ENCODE assay signal across 8 cellular contexts in genomic region chr2:194166818-194167217, GRCh38.
DNase-seq lines count a peak whose midpoint lies in the region; ATAC-seq, FAIRE-seq and TF ChIP-seq lines count a peak whose summit lies in the region.

No MANE protein-coding gene starts in this region.

- no peak for TF ChIP-seq POLR2A in HCT116 (IDR thresholded peaks at IDR 0.05; ENCODE audit: borderline replicate concordance, extremely low read depth, insufficient read depth, insufficient read length)
- no peak for TF ChIP-seq POLR2A in HepG2 (IDR thresholded peaks at IDR 0.05; ENCODE audit: insufficient read depth in 1 of 2, low read depth in 2 of 2, low read length in 2 of 2)
- TF ChIP-seq POLR2A in GM12891 (IDR thresholded peaks at IDR 0.05; ENCODE audit: low read depth, low read length): no peak

- H3K4me1 ChIP-seq in HCT116 (ENCODE audit: control insufficient read depth in 1 of 2, insufficient read depth in 2 of 2, low read length in 2 of 2): no peaks in the 10 kb centered on the region
- no peaks in the 10 kb centered on the region for H3K4me1 ChIP-seq in MM.1S (ENCODE audit: low read length)
- no peaks in the 10 kb centered on the region for H3K4me1 ChIP-seq in HepG2 (ENCODE audit: insufficient read depth, low read length)

- H3K27ac ChIP-seq in HCT116 (ENCODE audit: low read depth, low read length) (no peak overlapping the region), MM.1S (ENCODE audit: low read length) (no peak overlapping the region), VCaP (no peak overlapping the region), HepG2 (ENCODE audit: extremely low read length, insufficient read depth, low read length) (no peak overlapping the region)

- H3K36me3 ChIP-seq in HCT116 (ENCODE audit: control insufficient read depth in 1 of 2, insufficient read depth in 2 of 2, low read length in 2 of 2) (no peaks in the 10 kb centered on the region), MM.1S (replicated peaks; ENCODE audit: insufficient read depth, low read length) (no peaks in the 10 kb centered on the region), HepG2 (replicated peaks in 1 of 2; ENCODE audit: control insufficient read depth in 1 of 2, insufficient read depth in 2 of 2, low read length in 2 of 2) (no peaks in the 10 kb centered on the region)

- peak; percentile 76 for ATAC-seq in HCT116
- peak; percentile 86 for ATAC-seq in HepG2
- no peak for ATAC-seq in GM21619 (IDR thresholded peaks at IDR 0.05; ENCODE audit: unreplicated experiment)

- H3K79me2 ChIP-seq in HCT116 (ENCODE audit: insufficient read depth, low read length) (no peaks in the 10 kb centered on the region), MM.1S (ENCODE audit: low read length) (no peaks in the 10 kb centered on the region), HepG2 (ENCODE audit: insufficient read depth, low read length) (no peaks in the 10 kb centered on the region)

- TF ChIP-seq EP300 in HepG2 (IDR thresholded peaks at IDR 0.05; ENCODE audit: low read depth in 2 of 2, low read length in 2 of 2): no peak
- TF ChIP-seq EP300 in HepG2 (CRISPR knock-in tag; IDR thresholded peaks at IDR 0.05; ENCODE audit: borderline replicate concordance): no peak

- H3K4me3 ChIP-seq in HCT116 (replicated peaks in 1 of 2; ENCODE audit: low read depth in 1 of 2, low read length in 2 of 2): no peak overlapping the region
- no peak overlapping the region for H3K4me3 ChIP-seq in MM.1S (ENCODE audit: low read length)
- no peak overlapping the region for H3K4me3 ChIP-seq in HepG2 (replicated peaks in 1 of 3; ENCODE audit: insufficient read depth in 1 of 3, low read depth in 2 of 3, low read length in 3 of 3)

- H3K27me3 ChIP-seq in HCT116 (ENCODE audit: insufficient read depth, low read length) (no peaks in the 10 kb centered on the region), MM.1S (replicated peaks; ENCODE audit: insufficient read depth, low read length) (no peaks in the 10 kb centered on the region), HepG2 (ENCODE audit: control insufficient read depth in 1 of 2, insufficient read depth in 2 of 2, low read length in 2 of 2) (no peaks in the 10 kb centered on the region)

- peak; percentile 29 for DNase-seq in NOMO-1 treated with DMSO at 0.1 percent for 48 hours (lab: John Stamatoyannopoulos, UW; ENCODE audit: unreplicated experiment)
- DNase-seq in NOMO-1 treated with dmso at 0.1 percent for 144 hours (lab: John Stamatoyannopoulos, UW; ENCODE audit: unreplicated experiment): no peak
- peak; percentile 40 for DNase-seq in HCT116 (ENCODE audit: low read depth, low spot score)
- peak; percentile 33 for DNase-seq in MM.1S
- DNase-seq in HepG2 (ENCODE audit: low spot score): peak; percentile 39
- DNase-seq in GM12891 (ENCODE audit: insufficient read length, low spot score): no peak

- no peak overlapping the region for H3K9ac ChIP-seq in HCT116 (ENCODE audit: low read length)
- no peak overlapping the region for H3K9ac ChIP-seq in MM.1S (ENCODE audit: low read length)
- H3K9ac ChIP-seq in HepG2 (ENCODE audit: insufficient read depth, low read depth, low read length): no peak overlapping the region

- H4K20me1 ChIP-seq in HCT116 (ENCODE audit: insufficient read depth) (no peaks in the 10 kb centered on the region), MM.1S (ENCODE audit: insufficient read depth, low read length) (no peaks in the 10 kb centered on the region), HepG2 (ENCODE audit: insufficient read depth, low read length) (no peaks in the 10 kb centered on the region)

- no peaks in the 10 kb centered on the region for H3F3A ChIP-seq in MM.1S (ENCODE audit: insufficient read depth, low read length)

- TF ChIP-seq CTCF in HCT116 (IDR thresholded peaks at IDR 0.05 in 2 of 3, conservative IDR thresholded peaks at IDR 0.05 in 1 of 3; ENCODE audit: borderline replicate concordance in 1 of 3, insufficient read depth in 1 of 3, low read depth in 2 of 3, low read length in 2 of 3) (peak; percentile 20 to 56 (median 53); a peak in 5 of 6 replicates), MM.1S (IDR thresholded peaks at IDR 0.05; ENCODE audit: low read length) (peak; percentile 46), VCaP (conservative IDR thresholded peaks at IDR 0.05) (peak; percentile 73), HepG2 (CRISPR knock-in tag; IDR thresholded peaks at IDR 0.05) (peak; percentile 65)

- in situ Hi-C loops in HepG2 (cut with HindIII; ENCODE audit: extremely low pct_ligation_motif_present, low pct_unique_long_range_greater_than_20kb): loop anchor here (5.0 kb wide), 1 partner anchor 1150 kb away; no protein-coding TSS in a partner anchor

- CTCF ChIA-PET in HCT116 (lab: Charles Lee) (interaction anchor here (1.3 kb wide), 1 partner anchor 13 kb away, joined by 3 read pairs; no protein-coding TSS in a partner anchor), HepG2 (lab: Yijun Ruan, JAX; ENCODE audit: low intra/inter-chr PET ratio, low total read pairs) (interaction anchor here (0.9 to 1.0 kb wide), 2 partner anchors 1152 kb away, joined by 5 to 6 read pairs; no protein-coding TSS in a partner anchor)

- H3K4me2 ChIP-seq in HCT116 (ENCODE audit: low read length): no peak overlapping the region
- no peak overlapping the region for H3K4me2 ChIP-seq in MM.1S (ENCODE audit: low read depth, low read length)
- H3K4me2 ChIP-seq in HepG2 (ENCODE audit: low read depth, low read length): no peak overlapping the region

- BruUV-seq in HCT116 (replicated peaks; lab: Mats Ljungman, UMichigan) (no TSS peak), HepG2 (replicated peaks; lab: Mats Ljungman, UMichigan) (no TSS peak)

- H2AFZ ChIP-seq in HCT116 (ENCODE audit: low read depth, low read length, poor library complexity, severe bottlenecking): no peak overlapping the region
- no peak overlapping the region for H2AFZ ChIP-seq in MM.1S (ENCODE audit: low read length)
- no peak overlapping the region for H2AFZ ChIP-seq in HepG2 (ENCODE audit: low read length)

- no peaks in the 10 kb centered on the region for H3K9me3 ChIP-seq in HCT116 (ENCODE audit: control insufficient read depth in 1 of 2, insufficient read depth in 1 of 2, low read depth in 1 of 2, low read length in 2 of 2)
- no peaks in the 10 kb centered on the region for H3K9me3 ChIP-seq in MM.1S (replicated peaks; ENCODE audit: insufficient read depth, low read length)
- H3K9me3 ChIP-seq in HepG2 (ENCODE audit: low read length): no peaks in the 10 kb centered on the region

- FAIRE-seq in HepG2 (lab: Jason Lieb, UNC) (peak; percentile 50), GM12891 (lab: Jason Lieb, UNC) (no peak)

- 35% methylated on average over 2 of the region's 2 CpGs for WGBS in HepG2 (ENCODE audit: low lambda C conversion rate)

- TF ChIP-seq RAD21 in HCT116 (IDR thresholded peaks at IDR 0.05; ENCODE audit: low read depth): peak; percentile 51
- TF ChIP-seq RAD21 in HepG2 (CRISPR knock-in tag; IDR thresholded peaks at IDR 0.05): no peak

- intact Hi-C loops in HCT116 (cut with micrococcal nuclease): loop anchor here (10.0 kb wide), 1 partner anchor 1148 kb away; no protein-coding TSS in a partner anchor
- intact Hi-C loops in HepG2 (cut with micrococcal nuclease; ENCODE audit: unreplicated experiment): loop anchor here (1.0 to 5.0 kb wide), 4 partner anchors 652 to 1900 kb away; partner anchors contain the start of gene DNAH7

- H3K9me2 ChIP-seq in HCT116 (ENCODE audit: insufficient read depth): no peaks in the 10 kb centered on the region
- no peaks in the 10 kb centered on the region for H3K9me2 ChIP-seq in MM.1S (replicated peaks; ENCODE audit: insufficient read depth, low read length)

- RAD21 ChIA-PET in HCT116 (lab: Charles Lee; ENCODE audit: low non-redundant PET in 1 of 2, low total read pairs in 2 of 2, uncharacterized antibody in 2 of 2, unreplicated experiment in 2 of 2): no interaction called here

- POLR2A ChIA-PET in HCT116 (lab: Charles Lee) (no interaction called here), HepG2 (lab: Yijun Ruan, JAX) (no interaction called here)

TF ChIP-seq in HCT116, 20 proteins besides CTCF, POLR2A, EP300 and RAD21 (continues in another document):
- TF ChIP-seq SIN3A (IDR thresholded peaks at IDR 0.05; ENCODE audit: low read depth) (no peak), JUND (IDR thresholded peaks at IDR 0.05) (no peak), TCF7L2 (IDR thresholded peaks at IDR 0.05; ENCODE audit: borderline replicate concordance, extremely low read depth, insufficient read depth, insufficient read length) (no peak), POLR2AphosphoS5 (IDR thresholded peaks at IDR 0.05; ENCODE audit: low read depth, low read length) (no peak)

TF ChIP-seq in HepG2, 621 proteins besides CTCF, POLR2A, EP300 and RAD21:
- TF ChIP-seq PLRG1 (conservative IDR thresholded peaks at IDR 0.05) (no peak), ZNF605 (CRISPR knock-in tag; IDR thresholded peaks at IDR 0.05) (no peak), SMC3 (IDR thresholded peaks at IDR 0.05; ENCODE audit: low read length) (peak; percentile 62)

TF ChIP-seq in GM12891, 5 proteins besides CTCF, POLR2A, EP300 and RAD21:
- TF ChIP-seq TAF1 (IDR thresholded peaks at IDR 0.05; ENCODE audit: low read depth, low read length): no peak
- no peak for TF ChIP-seq POLR2AphosphoS5 (IDR thresholded peaks at IDR 0.05; ENCODE audit: low read depth, low read length)
- TF ChIP-seq SPI1 (IDR thresholded peaks at IDR 0.05; ENCODE audit: low read depth, low read length): no peak
- TF ChIP-seq POU2F2 (IDR thresholded peaks at IDR 0.05; ENCODE audit: low read depth, low read length): no peak
- TF ChIP-seq PAX5 (IDR thresholded peaks at IDR 0.05; ENCODE audit: insufficient read depth, low read length, severe bottlenecking): no peak

Comparison
In these comparisons a context has a peak if more than half of its experiments do, and no peak if none do; other contexts are left out.
1. DNase-seq: peak in NOMO-1 treated with DMSO at 0.1 percent for 48 hours (single experiment), HCT116 (single experiment), MM.1S (single experiment) and HepG2 (single experiment); none in NOMO-1 treated with dmso at 0.1 percent for 144 hours (single experiment) and GM12891 (single experiment).
2. Peak in every context shown above with its lines, with median percentiles within 50 percentile points of each other: CTCF ChIP-seq.